Comparison of ENCODE assay signal across 26 cellular contexts in the genomic region with DNA sequence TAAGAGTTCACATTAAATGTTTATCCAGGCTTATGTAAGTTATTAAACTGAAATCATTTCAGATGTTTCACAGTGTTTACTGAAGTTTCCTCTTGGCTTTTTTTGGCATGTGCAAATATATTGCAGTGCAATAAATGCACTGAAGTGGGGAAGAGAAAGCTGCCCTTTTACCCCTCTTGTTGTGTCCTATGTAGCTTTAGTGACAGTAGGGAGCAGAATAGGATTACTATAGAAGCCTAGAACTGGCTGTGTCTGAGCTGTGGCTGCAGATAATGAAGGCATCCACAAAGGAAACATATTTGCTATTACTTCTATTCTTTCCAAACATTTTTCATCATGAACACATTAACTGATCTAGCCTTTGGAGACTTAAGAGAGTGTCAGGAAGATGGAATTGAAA. TPM values are rescaled to one million over a fixed set of nuclear protein-coding genes. Genes with fewer than 3 reads are reported as not detected.
A peak's percentile ranks its signal among the peaks of the same experiment; 100 is the strongest.
DNase-seq lines count a peak whose midpoint lies in the region; ATAC-seq, FAIRE-seq and TF ChIP-seq lines count a peak whose summit lies in the region.
"Had no signal": no experiment of that assay in that cellular context is flagged by ENCODE, and none has a peak within 500 bp of the region (broad histone marks: within the 10 kb centered on the region; RNA-seq: fewer than 3 reads in every experiment).

No MANE protein-coding gene starts in this region.

- H3K9me3 ChIP-seq in A549: peaks cover 2% of the 10 kb centered on the region; the same call in 1 of the 3 replicates
- H3K9me3 ChIP-seq: gastrocnemius medialis, uterus had no signal

- peak; percentile 64 to 80 for TF ChIP-seq RAD21 in A549 (conservative IDR thresholded peaks at IDR 0.05 in 1 of 2, IDR thresholded peaks at IDR 0.05 in 1 of 2)

- TF ChIP-seq CTCF in A549 (IDR thresholded peaks at IDR 0.05): peak; percentile 59

- POLR2A ChIA-PET in A549 (lab: Yijun Ruan, JAX): no interaction called here

- no peak overlapping the region for H3K4me3 ChIP-seq in A549
- H3K4me3 ChIP-seq: gastrocnemius medialis, spleen, uterus had no signal

- in situ Hi-C loops in SK-MEL-5 (cut with HindIII; ENCODE audit: low pct_unique_long_range_greater_than_20kb, low sequenced_read_pairs): no loop called here

- TF ChIP-seq EP300 in A549 (IDR thresholded peaks at IDR 0.05): no peak; a peak in 1 of 5 replicates

- CTCF ChIA-PET in A549 (lab: Yijun Ruan, JAX): interaction anchor here (1.0 to 1.5 kb wide), 4 partner anchors 11 to 260 kb away, joined by 3 to 8 read pairs (median 4); no protein-coding TSS in a partner anchor

- peaks cover 20% of the 10 kb centered on the region for H3K4me1 ChIP-seq in A549
- H3K4me1 ChIP-seq: gastrocnemius medialis, spleen, uterus had no signal

- ATAC-seq in A549 (peak; percentile 90 to 97; a peak in 5 of 6 replicates), HG03097 (IDR thresholded peaks at IDR 0.05; ENCODE audit: low FRiP score, unreplicated experiment) (no peak)
- ATAC-seq: activated CD8-positive, alpha-beta T cell treated with anti-CD3 and anti-CD28 coated beads, Interleukin-2, amount 10 ng/mL, durations not matched to agents 7 days and 5 days; gastrocnemius medialis; naive thymus-derived CD8-positive, alpha-beta T cell; stimulated activated naive B cell treated with anti-CD40 and anti-IgM and Interleukin-4, amounts not matched to agents 10 μg/mL and 1 μg/mL and 100 μg/mL, for 72 hours; T-helper 17 cell had no signal

- peak overlapping the region; percentile 9 to 43; a peak in 5 of 6 replicates for H3K27ac ChIP-seq in A549
- H3K27ac ChIP-seq: gastrocnemius medialis, spleen, uterus had no signal

- H3K4me2 ChIP-seq in A549: peak overlapping the region; percentile 57

- FAIRE-seq in A549 (lab: Jason Lieb, UNC): no peak
- no peak for FAIRE-seq in GM12892 (lab: Jason Lieb, UNC)

- no peak for TF ChIP-seq POLR2A in A549 (IDR thresholded peaks at IDR 0.05; ENCODE audit: low read length)
- no peak for TF ChIP-seq POLR2A in GM12892 (IDR thresholded peaks at IDR 0.05; ENCODE audit: low read depth, low read length)

- DNase-seq in A549 (ENCODE audit: low read depth in 1 of 2, low spot score in 1 of 2) (peak; percentile 14 to 70), DMS53 treated with DMSO at 0.1 percent for 48 hours (lab: John Stamatoyannopoulos, UW; ENCODE audit: unreplicated experiment) (peak; percentile 69), SK-MEL-5 (ENCODE audit: low read depth, low spot score) (peak; percentile 58), left kidney (ENCODE audit: low read depth, low spot score) (peak; percentile 6), GM12892 (ENCODE audit: insufficient read length) (no peak), NCI-H524 treated with DMSO at 0.1 percent for 48 hours (lab: John Stamatoyannopoulos, UW) (no peak)
- DNase-seq: activated CD8-positive, alpha-beta T cell treated with anti-CD3 and anti-CD28 coated beads, Interleukin-2, amount 10 ng/mL, durations not matched to agents 7 days and 5 days; activated T-cell treated with anti-CD3 and anti-CD28 coated beads, Interleukin-2, amount 50 U/mL, for 1 hour; CD4-positive, CD25-positive, alpha-beta regulatory T cell; effector CD8-positive, alpha-beta T cell; gastrocnemius medialis; GDM1; GOT3; hippocampal formation; midbrain; naive thymus-derived CD8-positive, alpha-beta T cell; NCI-H1105; NCI-H2029 treated with DMSO at 0.1 percent for 48 hours; NCI-H510A; retina; spleen; stimulated activated CD4-positive, alpha-beta T cell treated with anti-CD3 and anti-CD28 coated beads, Interleukin-4, amount 100 ng/mL, for 1 hour; stimulated activated naive B cell treated with anti-CD40 and anti-IgM and Interleukin-4, amounts not matched to agents 10 μg/mL and 1 μg/mL and 100 μg/mL, for 72 hours; T-helper 17 cell; uterus had no signal

TF ChIP-seq in A549, 52 proteins besides CTCF, POLR2A, EP300 and RAD21:
- TF ChIP-seq CBX8 (IDR thresholded peaks at IDR 0.05): no peak
- TF ChIP-seq, protein P1, sequence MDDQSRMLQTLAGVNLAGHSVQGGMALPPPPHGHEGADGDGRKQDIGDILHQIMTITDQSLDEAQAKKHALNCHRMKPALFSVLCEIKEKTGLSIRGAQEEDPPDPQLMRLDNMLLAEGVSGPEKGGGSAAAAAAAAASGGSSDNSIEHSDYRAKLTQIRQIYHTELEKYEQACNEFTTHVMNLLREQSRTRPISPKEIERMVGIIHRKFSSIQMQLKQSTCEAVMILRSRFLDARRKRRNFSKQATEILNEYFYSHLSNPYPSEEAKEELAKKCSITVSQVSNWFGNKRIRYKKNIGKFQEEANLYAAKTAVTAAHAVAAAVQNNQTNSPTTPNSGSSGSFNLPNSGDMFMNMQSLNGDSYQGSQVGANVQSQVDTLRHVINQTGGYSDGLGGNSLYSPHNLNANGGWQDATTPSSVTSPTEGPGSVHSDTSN (IDR thresholded peaks at IDR 0.05): no peak
- peak; percentile 30; the same call in 1 of the 2 replicates for TF ChIP-seq GATA3 (IDR thresholded peaks at IDR 0.05; ENCODE audit: borderline replicate concordance)
- TF ChIP-seq CHD2 (IDR thresholded peaks at IDR 0.05; ENCODE audit: low read length, partially characterized antibody): no peak
- no peak for TF ChIP-seq HOXB13 (CRISPR knock-in tag; IDR thresholded peaks at IDR 0.05; ENCODE audit: low read depth)
- peak; percentile 6; the same call in 1 of the 2 replicates for TF ChIP-seq JUNB (IDR thresholded peaks at IDR 0.05)
- peak; percentile 13 to 63; a peak in 2 of 4 replicates for TF ChIP-seq CEBPB (IDR thresholded peaks at IDR 0.05)
- no peak for TF ChIP-seq SREBF2 (IDR thresholded peaks at IDR 0.05)
- no peak for TF ChIP-seq EHMT2 (IDR thresholded peaks at IDR 0.05; ENCODE audit: low read depth)
- no peak for TF ChIP-seq RFX5 (IDR thresholded peaks at IDR 0.05)
- no peak for TF ChIP-seq FOSB (CRISPR knock-in tag; IDR thresholded peaks at IDR 0.05)
- TF ChIP-seq HEYL (CRISPR knock-in tag; IDR thresholded peaks at IDR 0.05): no peak
- no peak for TF ChIP-seq POLR2AphosphoS2 (conservative IDR thresholded peaks at IDR 0.05; ENCODE audit: low read length)
- TF ChIP-seq, protein P2, sequence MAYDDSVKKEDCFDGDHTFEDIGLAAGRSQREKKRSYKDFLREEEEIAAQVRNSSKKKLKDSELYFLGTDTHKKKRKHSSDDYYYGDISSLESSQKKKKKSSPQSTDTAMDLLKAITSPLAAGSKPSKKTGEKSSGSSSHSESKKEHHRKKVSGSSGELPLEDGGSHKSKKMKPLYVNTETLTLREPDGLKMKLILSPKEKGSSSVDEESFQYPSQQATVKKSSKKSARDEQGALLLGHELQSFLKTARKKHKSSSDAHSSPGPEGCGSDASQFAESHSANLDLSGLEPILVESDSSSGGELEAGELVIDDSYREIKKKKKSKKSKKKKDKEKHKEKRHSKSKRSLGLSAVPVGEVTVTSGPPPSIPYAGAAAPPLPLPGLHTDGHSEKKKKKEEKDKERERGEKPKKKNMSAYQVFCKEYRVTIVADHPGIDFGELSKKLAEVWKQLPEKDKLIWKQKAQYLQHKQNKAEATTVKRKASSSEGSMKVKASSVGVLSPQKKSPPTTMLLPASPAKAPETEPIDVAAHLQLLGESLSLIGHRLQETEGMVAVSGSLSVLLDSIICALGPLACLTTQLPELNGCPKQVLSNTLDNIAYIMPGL (CRISPR knock-in tag; IDR thresholded peaks at IDR 0.05; ENCODE audit: borderline replicate concordance): no peak
- TF ChIP-seq, protein P3, sequence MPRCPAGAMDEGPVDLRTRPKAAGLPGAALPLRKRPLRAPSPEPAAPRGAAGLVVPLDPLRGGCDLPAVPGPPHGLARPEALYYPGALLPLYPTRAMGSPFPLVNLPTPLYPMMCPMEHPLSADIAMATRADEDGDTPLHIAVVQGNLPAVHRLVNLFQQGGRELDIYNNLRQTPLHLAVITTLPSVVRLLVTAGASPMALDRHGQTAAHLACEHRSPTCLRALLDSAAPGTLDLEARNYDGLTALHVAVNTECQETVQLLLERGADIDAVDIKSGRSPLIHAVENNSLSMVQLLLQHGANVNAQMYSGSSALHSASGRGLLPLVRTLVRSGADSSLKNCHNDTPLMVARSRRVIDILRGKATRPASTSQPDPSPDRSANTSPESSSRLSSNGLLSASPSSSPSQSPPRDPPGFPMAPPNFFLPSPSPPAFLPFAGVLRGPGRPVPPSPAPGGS (IDR thresholded peaks at IDR 0.05): 0 out of 3 replicates have a peak, but pooled peaks have one; percentile 49
- TF ChIP-seq ZFP36 (IDR thresholded peaks at IDR 0.05; ENCODE audit: borderline replicate concordance, partially characterized antibody): no peak
- no peak for TF ChIP-seq RCOR1 (IDR thresholded peaks at IDR 0.05; ENCODE audit: low read depth, low read length)
- no peak for TF ChIP-seq ZSCAN20 (CRISPR knock-in tag; IDR thresholded peaks at IDR 0.05)
- no peak for TF ChIP-seq JUN (IDR thresholded peaks at IDR 0.05)
- TF ChIP-seq SMC3 (IDR thresholded peaks at IDR 0.05): peak; percentile 69
- no peak for TF ChIP-seq ZC3H11A (IDR thresholded peaks at IDR 0.05)

RNA-seq across cellular contexts. Expression of a gene that starts 24.1 kb away (rescaled TPM):
- polyA plus RNA-seq in A549 (2011; rRNA removed): 175 and 186 TPM in 2 replicates
- polyA plus RNA-seq in A549 (2012; cell fraction: cytosol; rRNA removed): 10.0 and 10.1 TPM in 2 replicates
- polyA plus RNA-seq in A549 (2012; cell fraction: nucleus; rRNA removed): 10.5 and 11.8 TPM in 2 replicates
- polyA plus RNA-seq in A549 (2017; fragmentation: RNase III; extraction: RNeasy Plus Mini Kit Qiagen cat#74134 plus additional on column Dnase treatment): 59.0 to 71.1 TPM (median 69.7 TPM) in 3 replicates
- polyA minus RNA-seq in A549 (2011; rRNA and poly(A)+ RNA removed): 112 and 116 TPM in 2 replicates
- total RNA-seq in SK-MEL-5 (2014; rRNA removed; shearing (Covaris generic)): 72.5 and 79.1 TPM in 2 replicates
- polyA plus RNA-seq in SK-MEL-5 (2015; cell fraction: cytosol; rRNA removed): 36.7 and 64.7 TPM in 2 replicates
- polyA plus RNA-seq in SK-MEL-5 (2015; cell fraction: nucleus; rRNA removed): 13.1 and 21.1 TPM in 2 replicates
- polyA plus RNA-seq in GM12892 (2012; ENCODE audit: missing spikeins): not detected
- total RNA-seq: activated CD8-positive, alpha-beta T cell treated with anti-CD3 and anti-CD28 coated beads, Interleukin-2, amount 10 ng/mL, durations not matched to agents 7 days and 5 days; CD4-positive, CD25-positive, alpha-beta regulatory T cell; naive thymus-derived CD8-positive, alpha-beta T cell; T-helper 17 cell had no signal
- polyA plus RNA-seq: CD4-positive, CD25-positive, alpha-beta regulatory T cell; naive thymus-derived CD8-positive, alpha-beta T cell had no signal

Comparison
In these comparisons a context has a peak if more than half of its experiments do, and no peak if none do; other contexts are left out.
1. DNase-seq: peak in A549 (2 of 2), DMS53 treated with DMSO at 0.1 percent for 48 hours (single experiment), SK-MEL-5 (single experiment) and left kidney (single experiment); none in GM12892 (single experiment) and NCI-H524 treated with DMSO at 0.1 percent for 48 hours (single experiment).